In the genomic region with DNA sequence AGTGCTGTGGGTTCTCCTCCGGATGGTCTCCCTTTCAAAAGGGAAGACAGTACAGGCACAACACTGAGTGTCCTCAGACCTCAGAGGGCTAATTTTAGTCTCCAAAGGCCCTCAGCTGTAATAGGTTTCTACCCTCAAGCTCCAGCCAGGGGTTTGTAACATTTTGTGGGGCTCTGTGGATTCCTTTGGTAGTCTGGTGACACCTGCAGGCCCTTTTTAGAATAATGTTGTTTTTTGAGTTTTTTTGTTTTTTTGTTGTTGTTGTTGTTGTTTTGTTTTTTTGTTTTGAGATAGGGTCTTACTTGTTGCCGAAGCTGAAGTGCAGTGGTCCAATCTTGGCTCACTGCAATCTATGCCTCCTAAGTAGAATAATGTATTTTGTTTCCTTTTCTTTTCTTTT, we compare ENCODE assay signal across 1 cellular context.
TF ChIP-seq lines count a peak whose summit lies in the region.

No MANE protein-coding gene starts in this region.

TF ChIP-seq in HepG2, 621 proteins besides CTCF, POLR2A, EP300 and RAD21:
- TF ChIP-seq, protein P1, sequence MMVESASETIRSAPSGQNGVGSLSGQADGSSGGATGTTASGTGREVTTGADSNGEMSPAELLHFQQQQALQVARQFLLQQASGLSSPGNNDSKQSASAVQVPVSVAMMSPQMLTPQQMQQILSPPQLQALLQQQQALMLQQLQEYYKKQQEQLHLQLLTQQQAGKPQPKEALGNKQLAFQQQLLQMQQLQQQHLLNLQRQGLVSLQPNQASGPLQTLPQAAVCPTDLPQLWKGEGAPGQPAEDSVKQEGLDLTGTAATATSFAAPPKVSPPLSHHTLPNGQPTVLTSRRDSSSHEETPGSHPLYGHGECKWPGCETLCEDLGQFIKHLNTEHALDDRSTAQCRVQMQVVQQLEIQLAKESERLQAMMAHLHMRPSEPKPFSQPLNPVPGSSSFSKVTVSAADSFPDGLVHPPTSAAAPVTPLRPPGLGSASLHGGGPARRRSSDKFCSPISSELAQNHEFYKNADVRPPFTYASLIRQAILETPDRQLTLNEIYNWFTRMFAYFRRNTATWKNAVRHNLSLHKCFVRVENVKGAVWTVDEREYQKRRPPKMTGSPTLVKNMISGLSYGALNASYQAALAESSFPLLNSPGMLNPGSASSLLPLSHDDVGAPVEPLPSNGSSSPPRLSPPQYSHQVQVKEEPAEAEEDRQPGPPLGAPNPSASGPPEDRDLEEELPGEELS (CRISPR knock-in tag; IDR thresholded peaks at IDR 0.05): 0 out of 2 replicates have a peak, but pooled peaks have one; percentile 22
- TF ChIP-seq ZNF761 (CRISPR knock-in tag; conservative IDR thresholded peaks at IDR 0.05) (no peak), FOXP1 (IDR thresholded peaks at IDR 0.05) (peak; percentile 94), FOXP1 (CRISPR knock-in tag; IDR thresholded peaks at IDR 0.05) (peak; percentile 19; the same call in 1 of the 2 replicates), MEIS2 (CRISPR knock-in tag; IDR thresholded peaks at IDR 0.05) (no peak), RBM22 (optimal IDR thresholded peaks at IDR 0.05; ENCODE audit: low read length) (peak; percentile 16), ZNF253 (CRISPR knock-in tag; IDR thresholded peaks at IDR 0.05; ENCODE audit: borderline replicate concordance) (no peak), STAG1 (CRISPR knock-in tag; IDR thresholded peaks at IDR 0.05) (peak; percentile 44), ZFP90 (CRISPR knock-in tag; IDR thresholded peaks at IDR 0.05; ENCODE audit: borderline replicate concordance) (no peak), ZNF563 (CRISPR knock-in tag; IDR thresholded peaks at IDR 0.05) (no peak)
- TF ChIP-seq, protein P2, sequence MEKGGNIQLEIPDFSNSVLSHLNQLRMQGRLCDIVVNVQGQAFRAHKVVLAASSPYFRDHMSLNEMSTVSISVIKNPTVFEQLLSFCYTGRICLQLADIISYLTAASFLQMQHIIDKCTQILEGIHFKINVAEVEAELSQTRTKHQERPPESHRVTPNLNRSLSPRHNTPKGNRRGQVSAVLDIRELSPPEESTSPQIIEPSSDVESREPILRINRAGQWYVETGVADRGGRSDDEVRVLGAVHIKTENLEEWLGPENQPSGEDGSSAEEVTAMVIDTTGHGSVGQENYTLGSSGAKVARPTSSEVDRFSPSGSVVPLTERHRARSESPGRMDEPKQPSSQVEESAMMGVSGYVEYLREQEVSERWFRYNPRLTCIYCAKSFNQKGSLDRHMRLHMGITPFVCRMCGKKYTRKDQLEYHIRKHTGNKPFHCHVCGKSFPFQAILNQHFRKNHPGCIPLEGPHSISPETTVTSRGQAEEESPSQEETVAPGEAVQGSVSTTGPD (CRISPR knock-in tag; IDR thresholded peaks at IDR 0.05): no peak
TF ChIP-seq in HepG2: peak in this region for 4.
